Comparison of ENCODE assay signal across 8 cellular contexts in genomic region chr10:3786295-3786981, GRCh38. TPM values are rescaled to one million over a fixed set of nuclear protein-coding genes. Genes with fewer than 3 reads are reported as not detected.
DNase-seq lines count a peak whose midpoint lies in the region; ATAC-seq and TF ChIP-seq lines count a peak whose summit lies in the region.

No MANE protein-coding gene starts in this region.

- TF ChIP-seq POLR2A in transverse colon (IDR thresholded peaks at IDR 0.05) = no peak

- no peak for TF ChIP-seq EP300 in transverse colon (IDR thresholded peaks at IDR 0.05; ENCODE audit: low read depth)

- TF ChIP-seq CTCF in OCI-LY1 (IDR thresholded peaks at IDR 0.05; ENCODE audit: low read length) (no peak), transverse colon (IDR thresholded peaks at IDR 0.05) (no peak)

- no peaks in the 10 kb centered on the region for H3F3A ChIP-seq in OCI-LY1 (ENCODE audit: insufficient read depth, low read length)

- in situ Hi-C loops in transverse colon (cut with MboI; ENCODE audit: low pct_ligation_motif_present in 1 of 4, low pct_unique_long_range_greater_than_20kb in 1 of 4, low sequenced_read_pairs in 3 of 4) = loop anchor here in 3 of 4 donors (10.0 to 25.0 kb wide), 5 partner anchors 68 to 876 kb away; no protein-coding TSS in a partner anchor

- no peak overlapping the region for H2AFZ ChIP-seq in OCI-LY1 (ENCODE audit: low read length)

- DNase-seq in caudate nucleus (lab: John Stamatoyannopoulos, UW) (peak in 4 of 61 donors; percentile 16 to 33 (median 23)), lung microvascular endothelial cell (ENCODE audit: low read depth in 2 of 2) (peak; percentile 66 to 92), transverse colon (peak; percentile 51), NCI-H345 treated with DMSO at 0.1 percent for 48 hours (lab: John Stamatoyannopoulos, UW; ENCODE audit: unreplicated experiment) (no peak)

- peaks cover 10% of the 10 kb centered on the region; the same call in 1 of the 2 replicates for H3K36me3 ChIP-seq in ES-I3 (ENCODE audit: insufficient read depth, low read length)
- peaks cover 8% of the 10 kb centered on the region; the same call in 1 of the 2 replicates for H3K36me3 ChIP-seq in OCI-LY1 (ENCODE audit: insufficient read depth, low read length)
- H3K36me3 ChIP-seq in transverse colon = peaks cover 0 to 5% (median 2%) of the 10 kb centered on the region in 4 donors

- intact Hi-C loops in transverse colon (cut with DNase I; ENCODE audit: low total_unique reads) = loop anchor here (10.0 kb wide), 2 partner anchors 148 to 878 kb away; no protein-coding TSS in a partner anchor

- H3K4me2 ChIP-seq in OCI-LY1 (ENCODE audit: low read length) = peak overlapping the region; percentile 90

- ATAC-seq in HG02870 (IDR thresholded peaks at IDR 0.05; ENCODE audit: unreplicated experiment) = no peak
- ATAC-seq in GM19395 (IDR thresholded peaks at IDR 0.05; ENCODE audit: unreplicated experiment) = no peak

- 73 to 87% methylated on average over 9 to 18 of the region's 18 CpGs for WGBS in transverse colon (ENCODE audit: low coverage in 1 of 2), 2 donors

- peaks cover 15% of the 10 kb centered on the region; the same call in 1 of the 2 replicates for H3K4me1 ChIP-seq in ES-I3 (ENCODE audit: insufficient read depth, low read length)
- peaks cover 30% of the 10 kb centered on the region for H3K4me1 ChIP-seq in OCI-LY1 (ENCODE audit: insufficient read depth, low read length, severe bottlenecking)
- peaks cover 0 to 17% (median 16%) of the 10 kb centered on the region in 4 donors for H3K4me1 ChIP-seq in transverse colon

- H3K27ac ChIP-seq in OCI-LY1 (ENCODE audit: low read depth, low read length, poor library complexity, severe bottlenecking) (no peak overlapping the region), caudate nucleus (ENCODE audit: low read depth, low read length) (peak overlapping the region; percentile 98), transverse colon (peak overlapping the region; percentile 99 to 100 (median 100))

- H3K9me2 ChIP-seq in OCI-LY1 (ENCODE audit: low read depth, low read length) = no peaks in the 10 kb centered on the region

- peak overlapping the region; percentile 97 for H3K9ac ChIP-seq in ES-I3 (ENCODE audit: low read depth, low read length)
- H3K9ac ChIP-seq in OCI-LY1 (ENCODE audit: low read length) = peak overlapping the region; percentile 89

- H3K4me3 ChIP-seq in OCI-LY1 (ENCODE audit: low read depth, low read length, poor library complexity, severe bottlenecking) (peak overlapping the region; percentile 75), transverse colon (peak overlapping the region in 3 of 4 donors; percentile 70 to 97 (median 94))

- no peaks in the 10 kb centered on the region for H4K20me1 ChIP-seq in OCI-LY1 (ENCODE audit: insufficient read depth, low read length)

- no peaks in the 10 kb centered on the region for H3K9me3 ChIP-seq in ES-I3 (ENCODE audit: control insufficient read depth, insufficient read depth, low read length)
- H3K9me3 ChIP-seq in OCI-LY1 (ENCODE audit: low read length) = no peaks in the 10 kb centered on the region
- peaks cover 3 to 5% of the 10 kb centered on the region in 2 donors for H3K9me3 ChIP-seq in transverse colon

- H3K79me2 ChIP-seq in OCI-LY1 (ENCODE audit: insufficient read depth, low read length) = peaks cover 30% of the 10 kb centered on the region

- 0 out of 2 replicates have a peak, but pooled peaks cover 6% of the 10 kb centered on the region for H3K27me3 ChIP-seq in OCI-LY1 (ENCODE audit: insufficient read depth, low read length)
- H3K27me3 ChIP-seq in transverse colon = no peaks in the 10 kb centered on the region

RNA-seq across cellular contexts. Expression of gene KLF6, which starts 1.4 kb away (rescaled TPM):
- total RNA-seq in lung microvascular endothelial cell (63.2 and 170 TPM in 2 replicates), transverse colon (100 to 1,000 TPM; 140 to 304 (median 291) TPM)
